ENCODE assay signal across 22 cellular contexts in genomic region chr12:38886931-38887330, GRCh38.
"Had no signal": no experiment of that assay in that cellular context is flagged by ENCODE, and none has a peak within 500 bp of the region (broad histone marks: within the 10 kb centered on the region; RNA-seq: fewer than 3 reads in every experiment).

No MANE protein-coding gene starts in this region.

- H3K36me3 ChIP-seq: ascending aorta, MG63, WERI-Rb-1 had no signal

- H3K9me3 ChIP-seq: ascending aorta, body of pancreas had no signal

- H3K27ac ChIP-seq: ascending aorta, body of pancreas, WERI-Rb-1 had no signal

- DNase-seq: activated CD4-positive, alpha-beta T cell treated with anti-CD3 and anti-CD28 coated beads for 4 hours; activated CD4-positive, alpha-beta T cell treated with anti-CD3 and anti-CD28 coated beads, Interleukin-2, amount 50 U/mL, for 4 hours; activated CD8-positive, alpha-beta memory T cell treated with anti-CD3 and anti-CD28 coated beads, Interleukin-2, amount 50 U/mL, for 48 hours; activated CD8-positive, alpha-beta T cell treated with anti-CD3 and anti-CD28 coated beads, Interleukin-2, amount 10 ng/mL, durations not matched to agents 7 days and 5 days; activated effector memory CD4-positive, alpha-beta T cell treated with Interleukin-2 at 50 U/mL for 16 hours; activated naive CD4-positive, alpha-beta T cell; activated T-cell treated with anti-CD3 and anti-CD28 coated beads, Interleukin-2, amount 50 U/mL, for 1 hour; body of pancreas; MG63; NCI-H1048; NCI-H146; NCI-H187 treated with DMSO at 0.1 percent for 48 hours; NCI-H2081 treated with DMSO at 0.1 percent for 48 hours; NCI-H446; NCI-H524; SIG-M5; T-helper 17 cell; T-helper 9 cell; WERI-Rb-1 had no signal

- H3K4me3 ChIP-seq: ascending aorta, body of pancreas, MG63 had no signal

- H3K4me1 ChIP-seq: ascending aorta had no signal

- H3K4me1 Mint-ChIP-seq: activated naive CD4-positive, alpha-beta T cell treated with anti-CD3 and anti-CD28 coated beads, Interleukin-2, amount 50 U/mL, for 24 hours had no signal

- H3K4me3 Mint-ChIP-seq: activated CD8-positive, alpha-beta T cell treated with anti-CD3 and anti-CD28 coated beads, Interleukin-2, amount 10 ng/mL, durations not matched to agents 7 days and 5 days; activated naive CD4-positive, alpha-beta T cell treated with anti-CD3 and anti-CD28 coated beads, Interleukin-2, amount 50 U/mL, for 24 hours; activated T-helper 1 cell treated with anti-CD3 and anti-CD28 coated beads, Interleukin-12 subunit alpha, Interleukin-12 subunit beta, Interleukin-2, Interleukin-4 antibody, amounts not matched to agents 30 ng/mL and 10 ng/mL and 1 ng/mL, durations not matched to agents 14 hours and 24 hours and 36 hours; T-helper 17 cell had no signal

- ATAC-seq: activated CD8-positive, alpha-beta T cell treated with anti-CD3 and anti-CD28 coated beads, Interleukin-2, amount 10 ng/mL, durations not matched to agents 7 days and 5 days; body of pancreas; T-helper 17 cell had no signal

- H3K27me3 ChIP-seq: ascending aorta, body of pancreas, MG63 had no signal

- H3K9me3 Mint-ChIP-seq: activated naive CD4-positive, alpha-beta T cell treated with anti-CD3 and anti-CD28 coated beads, Interleukin-2, amount 50 U/mL, for 24 hours; activated T-helper 1 cell treated with anti-CD3 and anti-CD28 coated beads, Interleukin-12 subunit alpha, Interleukin-12 subunit beta, Interleukin-2, Interleukin-4 antibody, amounts not matched to agents 30 ng/mL and 10 ng/mL and 1 ng/mL, durations not matched to agents 14 hours and 24 hours and 36 hours had no signal

- H3K27me3 Mint-ChIP-seq: activated naive CD4-positive, alpha-beta T cell treated with anti-CD3 and anti-CD28 coated beads, Interleukin-2, amount 50 U/mL, for 24 hours; T-helper 17 cell had no signal

- H3K27ac Mint-ChIP-seq: activated CD8-positive, alpha-beta T cell treated with anti-CD3 and anti-CD28 coated beads, Interleukin-2, amount 10 ng/mL, durations not matched to agents 7 days and 5 days; activated naive CD4-positive, alpha-beta T cell treated with anti-CD3 and anti-CD28 coated beads, Interleukin-2, amount 50 U/mL, for 24 hours; activated T-helper 1 cell treated with anti-CD3 and anti-CD28 coated beads, Interleukin-12 subunit alpha, Interleukin-12 subunit beta, Interleukin-2, Interleukin-4 antibody, amounts not matched to agents 30 ng/mL and 10 ng/mL and 1 ng/mL, durations not matched to agents 14 hours and 24 hours and 36 hours; T-helper 17 cell had no signal
